24 cellular contexts compared by ENCODE assay signal in the genomic region with DNA sequence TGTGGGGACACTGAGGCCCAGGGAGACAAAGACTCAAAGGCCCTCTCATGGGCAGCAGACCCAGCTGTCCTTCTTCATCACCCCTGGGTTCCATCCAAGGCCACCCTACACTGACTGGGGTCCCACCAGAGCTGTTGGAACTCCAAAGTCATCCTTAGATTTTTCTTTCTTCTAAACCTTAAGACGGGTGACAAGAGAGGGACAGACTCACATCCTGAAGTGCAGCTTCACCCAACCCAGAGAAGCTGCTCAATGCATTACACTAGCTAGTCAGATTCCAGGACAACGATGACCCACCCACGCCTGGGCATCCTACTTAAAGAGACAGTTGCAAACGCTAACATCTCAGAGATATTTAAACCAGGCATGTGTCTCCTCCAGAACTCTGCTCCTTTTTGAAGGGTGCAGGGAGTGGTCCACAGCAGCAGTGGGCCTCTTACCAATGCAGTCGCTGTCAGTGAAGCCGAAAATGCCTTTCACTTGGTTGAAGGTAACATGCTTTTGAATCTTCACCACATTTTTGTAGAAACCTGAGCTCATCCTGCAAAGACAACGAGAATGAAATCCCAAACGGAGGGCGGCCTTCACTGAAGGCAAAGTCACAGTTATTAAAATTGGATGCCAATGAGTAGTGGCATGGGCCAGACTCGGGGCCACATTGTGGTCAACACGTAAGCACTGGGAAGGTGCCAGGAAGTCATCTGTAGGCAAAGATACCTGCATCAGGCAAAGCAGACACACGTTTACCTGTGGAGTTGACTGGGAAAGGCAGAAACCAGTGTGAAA. TPM values are rescaled to one million over a fixed set of nuclear protein-coding genes. Genes with fewer than 3 reads are reported as not detected.
DNase-seq lines count a peak whose midpoint lies in the region; ATAC-seq and TF ChIP-seq lines count a peak whose summit lies in the region.
"Had no signal": no experiment of that assay in that cellular context is flagged by ENCODE, and none has a peak within 500 bp of the region (broad histone marks: within the 10 kb centered on the region; RNA-seq: fewer than 3 reads in every experiment).

No MANE protein-coding gene starts in this region.

- intact Hi-C loops in activated CD8-positive, alpha-beta T cell treated with anti-CD3 and anti-CD28 coated beads for 36 hours (cut with micrococcal nuclease), result no loop called here
- intact Hi-C loops in CD14-positive monocyte (cut with micrococcal nuclease) (no loop called here), IMR-90 (cut with micrococcal nuclease) (no loop called here), posterior cingulate gyrus (cut with DNase I) (no loop called here)

- H3K4me2 ChIP-seq in IMR-90 (ENCODE audit: low read depth, low read length), result no peak overlapping the region
- H3K4me2 ChIP-seq: GM23338 had no signal

- no peak for TF ChIP-seq CTCF in activated CD8-positive, alpha-beta T cell treated with anti-CD3 and anti-CD28 coated beads for 36 hours (IDR thresholded peaks at IDR 0.05)
- TF ChIP-seq CTCF in CD14-positive monocyte (IDR thresholded peaks at IDR 0.05) (no peak), IMR-90 (conservative IDR thresholded peaks at IDR 0.05; ENCODE audit: low read depth, low read length) (no peak), type B pancreatic cell (conservative IDR thresholded peaks at IDR 0.05) (no peak)

- peaks cover 22% of the 10 kb centered on the region; the same call in 1 of the 2 replicates for H3K9me1 ChIP-seq in IMR-90 (ENCODE audit: insufficient read depth, low read length)

- H3K36me3 Mint-ChIP-seq in activated CD8-positive, alpha-beta T cell treated with anti-CD3 and anti-CD28 coated beads, Interleukin-2, amount 10 ng/mL, durations not matched to agents 7 days and 5 days (ENCODE audit: low read depth), result peaks cover 64% of the 10 kb centered on the region
- H3K36me3 Mint-ChIP-seq in activated CD8-positive, alpha-beta T cell treated with anti-CD3 and anti-CD28 coated beads for 36 hours (ENCODE audit: low read depth), result peaks cover 67% of the 10 kb centered on the region
- H3K36me3 Mint-ChIP-seq in CD14-positive monocyte, result peaks cover 78 to 87% of the 10 kb centered on the region in 2 donors
- peaks cover 32% of the 10 kb centered on the region for H3K36me3 Mint-ChIP-seq in type B pancreatic cell

- no peak overlapping the region for H4K5ac ChIP-seq in IMR-90 (ENCODE audit: low read depth, low read length)

- TF ChIP-seq RAD21 in IMR-90 (IDR thresholded peaks at IDR 0.05; ENCODE audit: low read length), result no peak

- H3K27me3 Mint-ChIP-seq in activated CD8-positive, alpha-beta T cell treated with anti-CD3 and anti-CD28 coated beads, Interleukin-2, amount 10 ng/mL, durations not matched to agents 7 days and 5 days (ENCODE audit: low read depth), result no peaks in the 10 kb centered on the region
- H3K27me3 Mint-ChIP-seq in activated CD8-positive, alpha-beta T cell treated with anti-CD3 and anti-CD28 coated beads for 36 hours, result no peaks in the 10 kb centered on the region
- H3K27me3 Mint-ChIP-seq in CD14-positive monocyte (ENCODE audit: low read depth in 3 of 3) (no peaks in the 10 kb centered on the region), type B pancreatic cell (no peaks in the 10 kb centered on the region)
- H3K27me3 Mint-ChIP-seq: CD4-positive, alpha-beta T cell had no signal

- no peak overlapping the region for H3K14ac ChIP-seq in IMR-90 (replicated peaks; ENCODE audit: low read depth, low read length)

- TF ChIP-seq POLR2A in IMR-90 (IDR thresholded peaks at IDR 0.05; ENCODE audit: low read depth, low read length), result no peak

- no peak overlapping the region for H2BK120ac ChIP-seq in IMR-90 (ENCODE audit: low read depth, low read length)

- H3K18ac ChIP-seq in IMR-90 (ENCODE audit: low read depth, low read length), result no peak overlapping the region

- no peak overlapping the region for H2BK20ac ChIP-seq in IMR-90 (ENCODE audit: low read depth, low read length)

- peaks cover 6% of the 10 kb centered on the region for H4K20me1 ChIP-seq in IMR-90 (ENCODE audit: insufficient read depth, low read length)

- H3K27me3 ChIP-seq in IMR-90 (ENCODE audit: control insufficient read depth, insufficient read depth, low read length), result no peaks in the 10 kb centered on the region

- no peak overlapping the region for H3K23ac ChIP-seq in IMR-90 (ENCODE audit: low read depth, low read length)

- no peak overlapping the region for H4K91ac ChIP-seq in IMR-90 (ENCODE audit: insufficient read depth, low read depth, low read length)

- peak overlapping the region; percentile 26 for H2AK9ac ChIP-seq in IMR-90 (replicated peaks; ENCODE audit: low read depth, low read length, poor library complexity)

- no peaks in the 10 kb centered on the region for H3K9me3 ChIP-seq in IMR-90 (ENCODE audit: control insufficient read depth, insufficient read depth, low read length)
- H3K9me3 ChIP-seq: HAP-1 had no signal

- in situ Hi-C loops in IMR-90 (cut with MboI; ENCODE audit: low sequenced_read_pairs), result no loop called here

- H3K9me3 Mint-ChIP-seq in activated CD8-positive, alpha-beta T cell treated with anti-CD3 and anti-CD28 coated beads, Interleukin-2, amount 10 ng/mL, durations not matched to agents 7 days and 5 days (ENCODE audit: insufficient read depth), result no peaks in the 10 kb centered on the region
- H3K9me3 Mint-ChIP-seq in activated CD8-positive, alpha-beta T cell treated with anti-CD3 and anti-CD28 coated beads for 36 hours, result no peaks in the 10 kb centered on the region
- peaks cover 0 to 4% (median 0%) of the 10 kb centered on the region in 7 donors for H3K9me3 Mint-ChIP-seq in CD14-positive monocyte
- no peaks in the 10 kb centered on the region for H3K9me3 Mint-ChIP-seq in type B pancreatic cell
- H3K9me3 Mint-ChIP-seq: CD4-positive, alpha-beta T cell; HFFc6 had no signal

- no peak overlapping the region for H2AK5ac ChIP-seq in IMR-90 (ENCODE audit: low read depth, low read length)

- peaks cover 8% of the 10 kb centered on the region for H3K4me1 ChIP-seq in IMR-90 (ENCODE audit: control insufficient read depth, insufficient read depth, low read length)
- H3K4me1 ChIP-seq: HAP-1 had no signal

- no peak overlapping the region for H3K56ac ChIP-seq in IMR-90 (ENCODE audit: extremely low read depth, insufficient read depth, low read length)

- no peak for ATAC-seq in activated CD8-positive, alpha-beta T cell treated with anti-CD3 and anti-CD28 coated beads, Interleukin-2, amount 10 ng/mL, durations not matched to agents 7 days and 5 days
- ATAC-seq in activated CD8-positive, alpha-beta T cell treated with anti-CD3 and anti-CD28 coated beads for 36 hours, result no peak
- ATAC-seq in IMR-90 (ENCODE audit: low read depth), result no peak
- ATAC-seq: GM23338, Panc1 had no signal

- H2BK5ac ChIP-seq in IMR-90 (ENCODE audit: low read depth, low read length, poor library complexity, severe bottlenecking), result no peak overlapping the region

- H3K4ac ChIP-seq in IMR-90 (ENCODE audit: low read depth, low read length), result no peak overlapping the region

- H2AFZ ChIP-seq in IMR-90 (replicated peaks; ENCODE audit: low read length, poor library complexity), result no peak overlapping the region
- H2AFZ ChIP-seq: GM23338 had no signal

- 86% methylated on average over 5 of the region's 12 CpGs; no CpG with 5 or more reads in 1 of the 2 experiments for WGBS in IMR-90 (ENCODE audit: extremely low coverage in 2 of 2, insufficient read length in 1 of 2), 2 experiments

- peak overlapping the region; percentile 16 for H3K27ac Mint-ChIP-seq in activated CD8-positive, alpha-beta T cell treated with anti-CD3 and anti-CD28 coated beads, Interleukin-2, amount 10 ng/mL, durations not matched to agents 7 days and 5 days
- no peak overlapping the region for H3K27ac Mint-ChIP-seq in activated CD8-positive, alpha-beta T cell treated with anti-CD3 and anti-CD28 coated beads for 36 hours
- peak overlapping the region in 4 of 7 donors; percentile 16 to 61 (median 36) for H3K27ac Mint-ChIP-seq in CD14-positive monocyte
- H3K27ac Mint-ChIP-seq in type B pancreatic cell, result no peak overlapping the region
- H3K27ac Mint-ChIP-seq: CD4-positive, alpha-beta T cell; GM23338; HFFc6 had no signal

- no peak overlapping the region for H2BK15ac ChIP-seq in IMR-90 (ENCODE audit: low read depth, low read length)

- no peak overlapping the region for H3K4me3 Mint-ChIP-seq in activated CD8-positive, alpha-beta T cell treated with anti-CD3 and anti-CD28 coated beads, Interleukin-2, amount 10 ng/mL, durations not matched to agents 7 days and 5 days
- no peak overlapping the region for H3K4me3 Mint-ChIP-seq in activated CD8-positive, alpha-beta T cell treated with anti-CD3 and anti-CD28 coated beads for 36 hours
- H3K4me3 Mint-ChIP-seq in CD14-positive monocyte, result no peak overlapping the region
- no peak overlapping the region for H3K4me3 Mint-ChIP-seq in type B pancreatic cell
- H3K4me3 Mint-ChIP-seq: CD4-positive, alpha-beta T cell; GM23338; HFFc6 had no signal

- no TSS peak for BruUV-seq in IMR-90 (replicated peaks; lab: Mats Ljungman, UMichigan)

- peaks cover 66% of the 10 kb centered on the region for H3K36me3 ChIP-seq in IMR-90 (ENCODE audit: control insufficient read depth, insufficient read depth, low read length)

- peaks cover 8% of the 10 kb centered on the region for H3K4me1 Mint-ChIP-seq in activated CD8-positive, alpha-beta T cell treated with anti-CD3 and anti-CD28 coated beads, Interleukin-2, amount 10 ng/mL, durations not matched to agents 7 days and 5 days (ENCODE audit: low read depth)
- peaks cover 7% of the 10 kb centered on the region for H3K4me1 Mint-ChIP-seq in activated CD8-positive, alpha-beta T cell treated with anti-CD3 and anti-CD28 coated beads for 36 hours (ENCODE audit: low read depth)
- H3K4me1 Mint-ChIP-seq in CD14-positive monocyte, result peaks cover 32% of the 10 kb centered on the region
- peaks cover 5% of the 10 kb centered on the region for H3K4me1 Mint-ChIP-seq in type B pancreatic cell (ENCODE audit: unreplicated experiment)
- H3K4me1 Mint-ChIP-seq: GM23338 had no signal

- CTCF ChIA-PET in activated CD8-positive, alpha-beta T cell treated with anti-CD3 and anti-CD28 coated beads, Interleukin-2, amount 10 ng/mL, durations not matched to agents 7 days and 5 days (lab: Charles Lee), result no interaction called here
- CTCF ChIA-PET in activated CD8-positive, alpha-beta T cell treated with anti-CD3 and anti-CD28 coated beads for 36 hours (lab: Charles Lee), result interaction anchor here (0.8 to 1.3 kb wide), 2 partner anchors 8 to 44 kb away, joined by 3 read pairs; no protein-coding TSS in a partner anchor
- CTCF ChIA-PET in IMR-90 (lab: Yijun Ruan, JAX), result no interaction called here

- no peak overlapping the region for H4K8ac ChIP-seq in IMR-90 (ENCODE audit: low read depth in 2 of 2, low read length in 2 of 2)

- dilution Hi-C loops in IMR-90 (cut with HindIII; ENCODE audit: low sequenced_read_pairs, unreplicated experiment), result no loop called here

- H3K4me3 ChIP-seq in IMR-90 (ENCODE audit: insufficient read depth, low read depth, low read length), result no peak overlapping the region
- H3K4me3 ChIP-seq: GM23338, HAP-1 had no signal

- no peak overlapping the region for H3K9ac ChIP-seq in IMR-90 (ENCODE audit: low read depth, low read length)

- no peak overlapping the region for H3K27ac ChIP-seq in IMR-90 (ENCODE audit: insufficient read depth, low read length)
- H3K27ac ChIP-seq: RWPE1 had no signal

- POLR2A ChIA-PET in activated CD8-positive, alpha-beta T cell treated with anti-CD3 and anti-CD28 coated beads, Interleukin-2, amount 10 ng/mL, durations not matched to agents 7 days and 5 days (lab: Charles Lee), result no interaction called here
- POLR2A ChIA-PET in activated CD8-positive, alpha-beta T cell treated with anti-CD3 and anti-CD28 coated beads for 36 hours (lab: Charles Lee), result interaction anchor here (1.3 to 6.8 kb wide), 3 partner anchors 9 to 26 kb away, joined by 4 to 52 read pairs (median 5); no protein-coding TSS in a partner anchor
- POLR2A ChIA-PET in IMR-90 (lab: Charles Lee; ENCODE audit: unreplicated experiment), result no interaction called here

- H3K79me1 ChIP-seq in IMR-90 (ENCODE audit: low read depth in 1 of 2, low read length in 2 of 2), result peaks cover 0 to 29% of the 10 kb centered on the region in 2 experiments; a peak in 3 of 4 replicates

- no peak for DNase-seq in activated CD8-positive, alpha-beta T cell treated with anti-CD3 and anti-CD28 coated beads, Interleukin-2, amount 10 ng/mL, durations not matched to agents 7 days and 5 days
- no peak for DNase-seq in activated CD8-positive, alpha-beta T cell treated with anti-CD3 and anti-CD28 coated beads for 36 hours
- peak; percentile 21 for DNase-seq in CD14-positive monocyte (ENCODE audit: low spot score)
- DNase-seq in IMR-90, result no peak
- DNase-seq in islet precursor cell, result peak; percentile 27
- no peak for DNase-seq in kidney glomerular epithelial cell (lab: John Stamatoyannopoulos, UW)
- DNase-seq in type B pancreatic cell (ENCODE audit: extremely low spot score, unreplicated experiment), result no peak
- no peak for DNase-seq in posterior cingulate gyrus
- DNase-seq: 8988T; CD4-positive, alpha-beta T cell; HFFc6; NCI-H1092; NCI-H1417 treated with DMSO at 0.1 percent for 48 hours; NCI-H1694 treated with DMSO at 0.1 percent for 48 hours; NCI-H2081; NCI-H2227 treated with DMSO at 0.1 percent for 48 hours; NCI-H69; SHP77 had no signal

RNA-seq across cellular contexts. Expression of a gene that starts 23.4 kb away (rescaled TPM):
- not detected for total RNA-seq in activated CD8-positive, alpha-beta T cell treated with anti-CD3 and anti-CD28 coated beads, Interleukin-2, amount 10 ng/mL, durations not matched to agents 7 days and 5 days
- total RNA-seq in activated CD8-positive, alpha-beta T cell treated with anti-CD3 and anti-CD28 coated beads for 36 hours, result not detected
- not detected for polyA plus RNA-seq in CD14-positive monocyte
- not detected in 2 replicates for total RNA-seq in IMR-90 (2012; rRNA removed)
- not detected in 2 replicates for polyA plus RNA-seq in IMR-90 (2012; rRNA removed)
- polyA plus RNA-seq in IMR-90 (2012; cell fraction: cytosol; rRNA removed), result 0.02 TPM in 1 of 2 replicates, not detected in the other
- polyA plus RNA-seq in IMR-90 (2012; cell fraction: nucleus; rRNA removed; ENCODE audit: low replicate concordance), result 0.10 TPM in 1 of 2 replicates, not detected in the other
- total RNA-seq in type B pancreatic cell (ENCODE audit: low replicate concordance), result not detected in 2 replicates
- total RNA-seq: CD4-positive, alpha-beta T cell; GM23338; HFFc6; NCI-H460 had no signal
- polyA plus RNA-seq: BJ, GM23338 had no signal

RNA-seq across cellular contexts. Expression of a gene that starts 29.8 kb away (rescaled TPM):
- 1 to 10 TPM; 7.2 to 7.9 TPM for total RNA-seq in activated CD8-positive, alpha-beta T cell treated with anti-CD3 and anti-CD28 coated beads, Interleukin-2, amount 10 ng/mL, durations not matched to agents 7 days and 5 days
- 1 to 10 TPM; 6.2 to 7.5 TPM for total RNA-seq in activated CD8-positive, alpha-beta T cell treated with anti-CD3 and anti-CD28 coated beads for 36 hours
- polyA plus RNA-seq in CD14-positive monocyte, result 10 to 100 TPM; 10.2 to 12.8 TPM
- 22.5 and 25.8 TPM in 2 replicates for total RNA-seq in IMR-90 (2012; rRNA removed)
- 16.6 and 16.9 TPM in 2 replicates for polyA plus RNA-seq in IMR-90 (2012; rRNA removed)
- polyA plus RNA-seq in IMR-90 (2012; cell fraction: cytosol; rRNA removed), result 14.0 and 18.1 TPM in 2 replicates
- 9.9 and 11.9 TPM in 2 replicates for polyA plus RNA-seq in IMR-90 (2012; cell fraction: nucleus; rRNA removed; ENCODE audit: low replicate concordance)
- total RNA-seq in type B pancreatic cell (ENCODE audit: low replicate concordance), result 9.6 and 11.3 TPM in 2 replicates

RNA-seq across cellular contexts. Expression of a gene that starts 40.3 kb away (rescaled TPM):
- 10 to 100 TPM; 29.7 to 29.9 TPM for total RNA-seq in activated CD8-positive, alpha-beta T cell treated with anti-CD3 and anti-CD28 coated beads, Interleukin-2, amount 10 ng/mL, durations not matched to agents 7 days and 5 days
- total RNA-seq in activated CD8-positive, alpha-beta T cell treated with anti-CD3 and anti-CD28 coated beads for 36 hours, result 10 to 100 TPM; 23.6 to 24.7 TPM
- polyA plus RNA-seq in CD14-positive monocyte (10 to 100 TPM; 16.9 to 33.3 TPM), IMR-90 (2012; rRNA removed) (37.7 and 42.6 TPM in 2 replicates)
- total RNA-seq in IMR-90 (2012; rRNA removed) (6.5 and 6.9 TPM in 2 replicates), type B pancreatic cell (ENCODE audit: low replicate concordance) (72.8 and 101 TPM in 2 replicates)
- 17.9 and 46.0 TPM in 2 replicates for polyA plus RNA-seq in IMR-90 (2012; cell fraction: cytosol; rRNA removed)
- 218 and 643 TPM in 2 replicates for polyA plus RNA-seq in IMR-90 (2012; cell fraction: nucleus; rRNA removed; ENCODE audit: low replicate concordance)

Comparison
In these comparisons a context has a peak if more than half of its experiments do, and no peak if none do; other contexts are left out.
1. H3K27ac Mint-ChIP-seq: peak in activated CD8-positive, alpha-beta T cell treated with anti-CD3 and anti-CD28 coated beads, Interleukin-2, amount 10 ng/mL, durations not matched to agents 7 days and 5 days (single experiment) and CD14-positive monocyte (4 of 7); none in activated CD8-positive, alpha-beta T cell treated with anti-CD3 and anti-CD28 coated beads for 36 hours (single experiment) and type B pancreatic cell (single experiment).
2. DNase-seq: peak in CD14-positive monocyte (single experiment) and islet precursor cell (single experiment); none in activated CD8-positive, alpha-beta T cell treated with anti-CD3 and anti-CD28 coated beads, Interleukin-2, amount 10 ng/mL, durations not matched to agents 7 days and 5 days (single experiment), activated CD8-positive, alpha-beta T cell treated with anti-CD3 and anti-CD28 coated beads for 36 hours (single experiment), IMR-90 (single experiment), kidney glomerular epithelial cell (single experiment), type B pancreatic cell (single experiment) and posterior cingulate gyrus (0 of 10).